9 cellular contexts compared by ENCODE assay signal in the genomic region with DNA sequence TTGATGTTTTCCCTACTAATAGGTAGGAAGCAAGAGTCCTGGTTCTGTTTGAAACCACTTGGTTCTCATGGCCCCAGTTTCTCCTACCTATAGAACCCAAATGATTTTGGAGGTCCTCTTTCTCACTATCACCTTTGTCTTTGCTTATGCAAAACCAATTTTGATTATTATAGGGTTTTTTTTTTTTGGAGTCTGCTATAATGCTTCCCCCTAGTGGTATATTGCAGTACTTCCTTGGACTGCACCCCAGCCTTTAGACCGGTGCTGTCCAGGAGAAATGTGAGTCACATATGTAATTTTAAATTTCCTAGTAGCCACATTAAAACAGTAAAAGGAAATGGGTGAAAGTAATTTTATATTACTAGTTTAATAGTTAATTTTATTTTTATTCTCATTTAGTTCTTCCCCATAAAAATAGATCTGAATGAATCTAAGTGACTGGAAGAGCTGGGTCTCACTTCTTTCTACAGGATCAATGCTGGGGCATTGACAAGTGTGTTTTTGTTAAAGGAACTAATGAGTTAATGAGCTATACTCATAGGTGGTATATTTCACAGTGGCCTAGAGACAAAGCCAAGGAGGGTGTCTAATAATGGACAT. TPM values are rescaled to one million over a fixed set of nuclear protein-coding genes. Genes with fewer than 3 reads are reported as not detected.
DNase-seq lines count a peak whose midpoint lies in the region; TF ChIP-seq lines count a peak whose summit lies in the region.
"Had no signal": no experiment of that assay in that cellular context is flagged by ENCODE, and none has a peak within 500 bp of the region (broad histone marks: within the 10 kb centered on the region; RNA-seq: fewer than 3 reads in every experiment).

No MANE protein-coding gene starts in this region.

- no peak overlapping the region for H2BK5ac ChIP-seq in mesendoderm (ENCODE audit: low read length)

- H3K27me3 ChIP-seq in PC-9 (ENCODE audit: insufficient read depth, low read depth): no peaks in the 10 kb centered on the region
- peaks cover 5% of the 10 kb centered on the region for H3K27me3 ChIP-seq in mesendoderm (ENCODE audit: insufficient read depth, low read length, poor library complexity)

- no peak overlapping the region for H2AK5ac ChIP-seq in mesendoderm (ENCODE audit: low read length)

- H3K27ac ChIP-seq in PC-9 (no peak overlapping the region), coronary artery (no peak overlapping the region), mesendoderm (ENCODE audit: low read depth, low read length) (no peak overlapping the region)
- H3K27ac ChIP-seq: BLaER1 treated with 17β-estradiol and CSF1 and Interleukin-3, amounts not matched to agents 10 nM and 100 nM had no signal

- H3K4ac ChIP-seq in mesendoderm (ENCODE audit: low read depth, low read length): no peak overlapping the region

- no CpG with 5 or more reads among the region's 1 CpG for WGBS in mesendoderm (ENCODE audit: extremely low coverage, insufficient coverage, low lambda C conversion rate)

- H3K18ac ChIP-seq in mesendoderm (ENCODE audit: low read length): no peak overlapping the region

- no TSS peak for BruUV-seq in PC-9 (replicated peaks; lab: Mats Ljungman, UMichigan)

- no peaks in the 10 kb centered on the region for H3K79me1 ChIP-seq in mesendoderm (ENCODE audit: low read length)

- H3K9me2 ChIP-seq in PC-9 (ENCODE audit: insufficient read depth): no peaks in the 10 kb centered on the region

- no peaks in the 10 kb centered on the region for H3K9me3 ChIP-seq in PC-9 (ENCODE audit: insufficient read depth, low read depth)
- H3K9me3 ChIP-seq: BLaER1 treated with 17β-estradiol and CSF1 and Interleukin-3, amounts not matched to agents 10 nM and 100 nM had no signal

- no peak overlapping the region for H3K23ac ChIP-seq in mesendoderm (ENCODE audit: low read length)

- H3K27me3 Mint-ChIP-seq in activated T-helper 2 cell treated with anti-CD3 and anti-CD28 coated beads, Interferon-gamma antibody, Interleukin-2, Interleukin-4, amounts not matched to agents 10 μg/mL and 5 μg/mL and 100 μg/mL, durations not matched to agents 14 hours and 24 hours and 36 hours (ENCODE audit: low read depth): peaks cover 11% of the 10 kb centered on the region

- no peak overlapping the region for H3K9ac ChIP-seq in mesendoderm (ENCODE audit: low read length)
- H3K9ac ChIP-seq: BLaER1 treated with 17β-estradiol and CSF1 and Interleukin-3, amounts not matched to agents 10 nM and 100 nM had no signal

- peaks cover 7% of the 10 kb centered on the region for H3K4me1 ChIP-seq in PC-9 (replicated peaks; ENCODE audit: insufficient read depth)
- peaks cover 3% of the 10 kb centered on the region for H3K4me1 ChIP-seq in mesendoderm (ENCODE audit: control insufficient read depth, low read depth, low read length)

- no peaks in the 10 kb centered on the region for H4K20me1 ChIP-seq in PC-9 (ENCODE audit: insufficient read depth)

- no peak overlapping the region for H2AFZ ChIP-seq in PC-9

- H3K4me1 Mint-ChIP-seq in activated T-helper 2 cell treated with anti-CD3 and anti-CD28 coated beads, Interferon-gamma antibody, Interleukin-2, Interleukin-4, amounts not matched to agents 10 μg/mL and 5 μg/mL and 100 μg/mL, durations not matched to agents 14 hours and 24 hours and 36 hours (ENCODE audit: low read depth): peaks cover 39% of the 10 kb centered on the region

- intact Hi-C loops in PC-9 (cut with micrococcal nuclease; ENCODE audit: unreplicated experiment): loop anchor here (1.0 to 5.0 kb wide), 7 partner anchors 46 to 586 kb away; partner anchors contain the start of genes CR1 and IL20
- intact Hi-C loops in activated T-helper 2 cell treated with anti-CD3 and anti-CD28 coated beads, Interferon-gamma antibody, Interleukin-2, Interleukin-4, amounts not matched to agents 10 μg/mL and 5 μg/mL and 100 μg/mL, durations not matched to agents 14 hours and 24 hours and 36 hours (cut with micrococcal nuclease): loop anchor here (1.0 to 5.0 kb wide), 5 partner anchors 14 to 249 kb away; partner anchors contain the start of genes IL20 and IL24

- H2BK15ac ChIP-seq in mesendoderm (replicated peaks; ENCODE audit: low read depth): no peak overlapping the region

- no peak overlapping the region for H4K5ac ChIP-seq in mesendoderm (ENCODE audit: low read length)

- CTCF ChIA-PET in PC-9 (lab: Charles Lee): interaction anchor here (0.9 to 1.2 kb wide), 4 partner anchors 48 to 184 kb away, joined by 3 to 4 read pairs (median 3); no protein-coding TSS in a partner anchor

- no peak overlapping the region for H3K27ac Mint-ChIP-seq in activated T-helper 2 cell treated with anti-CD3 and anti-CD28 coated beads, Interferon-gamma antibody, Interleukin-2, Interleukin-4, amounts not matched to agents 10 μg/mL and 5 μg/mL and 100 μg/mL, durations not matched to agents 14 hours and 24 hours and 36 hours

- no peaks in the 10 kb centered on the region for H3K36me3 ChIP-seq in PC-9 (ENCODE audit: low read depth)
- no peaks in the 10 kb centered on the region for H3K36me3 ChIP-seq in mesendoderm (ENCODE audit: control insufficient read depth, insufficient read depth, low read length)

- H2BK120ac ChIP-seq in mesendoderm (ENCODE audit: low read depth, low read length): no peak overlapping the region

- H3K4me3 Mint-ChIP-seq in activated T-helper 2 cell treated with anti-CD3 and anti-CD28 coated beads, Interferon-gamma antibody, Interleukin-2, Interleukin-4, amounts not matched to agents 10 μg/mL and 5 μg/mL and 100 μg/mL, durations not matched to agents 14 hours and 24 hours and 36 hours (ENCODE audit: low read depth): no peak overlapping the region

- TF ChIP-seq CTCF in PC-9 (conservative IDR thresholded peaks at IDR 0.05): peak; percentile 90
- peak; percentile 73 for TF ChIP-seq CTCF in coronary artery (IDR thresholded peaks at IDR 0.05)

- H3K56ac ChIP-seq in mesendoderm (ENCODE audit: low read length): no peak overlapping the region

- no peaks in the 10 kb centered on the region for H3K9me3 Mint-ChIP-seq in activated T-helper 2 cell treated with anti-CD3 and anti-CD28 coated beads, Interferon-gamma antibody, Interleukin-2, Interleukin-4, amounts not matched to agents 10 μg/mL and 5 μg/mL and 100 μg/mL, durations not matched to agents 14 hours and 24 hours and 36 hours

- no peak overlapping the region for H4K8ac ChIP-seq in mesendoderm (ENCODE audit: low read depth, low read length)

- DNase-seq in NCI-H146 (lab: John Stamatoyannopoulos, UW): peak; percentile 42
- DNase-seq in NCI-H146 treated with DMSO at 0.1 percent for 48 hours (lab: John Stamatoyannopoulos, UW; ENCODE audit: unreplicated experiment): no peak
- DNase-seq in HT1080 (ENCODE audit: low read depth): peak; percentile 83
- DNase-seq in PC-9: peak; percentile 25 to 53
- DNase-seq in coronary artery (ENCODE audit: low spot score): no peak
- peak; percentile 44 for DNase-seq in mesendoderm
- no peak for DNase-seq in NCI-H128 (lab: John Stamatoyannopoulos, UW; ENCODE audit: unreplicated experiment)
- DNase-seq in activated T-helper 2 cell treated with anti-CD3 and anti-CD28 coated beads, Interferon-gamma antibody, Interleukin-2, Interleukin-4, amounts not matched to agents 10 μg/mL and 5 μg/mL and 100 μg/mL, durations not matched to agents 14 hours and 24 hours and 36 hours (ENCODE audit: low spot score): no peak

- no peak overlapping the region for H3K4me3 ChIP-seq in PC-9
- no peak overlapping the region for H3K4me3 ChIP-seq in coronary artery
- H3K4me3 ChIP-seq in mesendoderm (ENCODE audit: low read length): no peak overlapping the region
- H3K4me3 ChIP-seq: BLaER1 treated with 17β-estradiol and CSF1 and Interleukin-3, amounts not matched to agents 10 nM and 100 nM had no signal

- POLR2A ChIA-PET in PC-9 (lab: Charles Lee; ENCODE audit: unreplicated experiment): no interaction called here

- H3F3A ChIP-seq in PC-9 (ENCODE audit: insufficient read depth, low read depth): peaks cover 21% of the 10 kb centered on the region; the same call in 1 of the 2 replicates

- H3K79me2 ChIP-seq in PC-9 (ENCODE audit: low read depth) (no peaks in the 10 kb centered on the region), mesendoderm (ENCODE audit: control insufficient read depth, insufficient read depth, low read length) (no peaks in the 10 kb centered on the region)

- H3K36me3 Mint-ChIP-seq in activated T-helper 2 cell treated with anti-CD3 and anti-CD28 coated beads, Interferon-gamma antibody, Interleukin-2, Interleukin-4, amounts not matched to agents 10 μg/mL and 5 μg/mL and 100 μg/mL, durations not matched to agents 14 hours and 24 hours and 36 hours (ENCODE audit: low read depth): peaks cover 56% of the 10 kb centered on the region

- H3K4me2 ChIP-seq in PC-9 (no peak overlapping the region), mesendoderm (ENCODE audit: low read length) (no peak overlapping the region)

RNA-seq across cellular contexts. Expression of gene FCMR, which starts 10.6 kb away (rescaled TPM):
- total RNA-seq in HT1080 (2014; rRNA removed; shearing (Covaris generic)): not detected in 2 replicates
- 1.1 and 1.2 TPM in 2 replicates for polyA plus RNA-seq in HT1080 (2015; cell fraction: cytosol; rRNA removed)
- polyA plus RNA-seq in HT1080 (2015; cell fraction: nucleus; rRNA removed): 0.07 and 0.22 TPM in 2 replicates
- total RNA-seq in PC-9 (2021): 0.63 and 1.2 TPM in 2 replicates
- polyA plus RNA-seq in mesendoderm (2013, experiment 1 of 2): 0.42 TPM
- polyA plus RNA-seq in mesendoderm (2013, experiment 2 of 2): 0.24 TPM
- total RNA-seq in activated T-helper 2 cell treated with anti-CD3 and anti-CD28 coated beads, Interferon-gamma antibody, Interleukin-2, Interleukin-4, amounts not matched to agents 10 μg/mL and 5 μg/mL and 100 μg/mL, durations not matched to agents 14 hours and 24 hours and 36 hours: 14.1 and 16.7 TPM in 2 replicates

RNA-seq across cellular contexts. Expression of gene IL24, which starts 13.9 kb away (rescaled TPM):
- 17.2 and 19.8 TPM in 2 replicates for total RNA-seq in HT1080 (2014; rRNA removed; shearing (Covaris generic))
- 12.8 and 16.7 TPM in 2 replicates for polyA plus RNA-seq in HT1080 (2015; cell fraction: cytosol; rRNA removed)
- polyA plus RNA-seq in HT1080 (2015; cell fraction: nucleus; rRNA removed): 7.0 and 11.0 TPM in 2 replicates
- not detected in 2 replicates for total RNA-seq in PC-9 (2021)
- 0.06 TPM for polyA plus RNA-seq in mesendoderm (2013, experiment 1 of 2)
- polyA plus RNA-seq in mesendoderm (2013, experiment 2 of 2): 0.07 TPM
- total RNA-seq in activated T-helper 2 cell treated with anti-CD3 and anti-CD28 coated beads, Interferon-gamma antibody, Interleukin-2, Interleukin-4, amounts not matched to agents 10 μg/mL and 5 μg/mL and 100 μg/mL, durations not matched to agents 14 hours and 24 hours and 36 hours: 3.1 and 3.4 TPM in 2 replicates

RNA-seq across cellular contexts. Expression of gene PIGR, which starts 35.1 kb away (rescaled TPM):
- total RNA-seq in HT1080 (2014; rRNA removed; shearing (Covaris generic)): 0.13 TPM in 1 of 2 replicates, not detected in the other
- 0.03 TPM in 2 replicates for polyA plus RNA-seq in HT1080 (2015; cell fraction: cytosol; rRNA removed)
- 0.05 and 0.06 TPM in 2 replicates for polyA plus RNA-seq in HT1080 (2015; cell fraction: nucleus; rRNA removed)
- 0.10 TPM in 1 of 2 replicates, not detected in the other for total RNA-seq in PC-9 (2021)
- polyA plus RNA-seq in mesendoderm (2013, experiment 1 of 2): 0.01 TPM
- polyA plus RNA-seq in mesendoderm (2013, experiment 2 of 2): 0.13 TPM
- total RNA-seq in activated T-helper 2 cell treated with anti-CD3 and anti-CD28 coated beads, Interferon-gamma antibody, Interleukin-2, Interleukin-4, amounts not matched to agents 10 μg/mL and 5 μg/mL and 100 μg/mL, durations not matched to agents 14 hours and 24 hours and 36 hours: not detected in 2 replicates

RNA-seq across cellular contexts. Expression of gene IL20, which starts 45.7 kb away (rescaled TPM):
- not detected in 2 replicates for total RNA-seq in HT1080 (2014; rRNA removed; shearing (Covaris generic))
- 0.19 TPM in 1 of 2 replicates, not detected in the other for polyA plus RNA-seq in HT1080 (2015; cell fraction: cytosol; rRNA removed)
- polyA plus RNA-seq in HT1080 (2015; cell fraction: nucleus; rRNA removed): 0.53 TPM in 1 of 2 replicates, not detected in the other
- total RNA-seq in PC-9 (2021): not detected in 2 replicates
- polyA plus RNA-seq in mesendoderm (2013, experiment 1 of 2): not detected
- polyA plus RNA-seq in mesendoderm (2013, experiment 2 of 2): not detected
- total RNA-seq in activated T-helper 2 cell treated with anti-CD3 and anti-CD28 coated beads, Interferon-gamma antibody, Interleukin-2, Interleukin-4, amounts not matched to agents 10 μg/mL and 5 μg/mL and 100 μg/mL, durations not matched to agents 14 hours and 24 hours and 36 hours: not detected in 2 replicates

RNA-seq across cellular contexts. Expression of gene FCAMR, which starts 59.1 kb away (rescaled TPM):
- not detected in 2 replicates for total RNA-seq in HT1080 (2014; rRNA removed; shearing (Covaris generic))
- not detected in 2 replicates for polyA plus RNA-seq in HT1080 (2015; cell fraction: cytosol; rRNA removed)
- not detected in 2 replicates for polyA plus RNA-seq in HT1080 (2015; cell fraction: nucleus; rRNA removed)
- total RNA-seq in PC-9 (2021): not detected in 2 replicates
- polyA plus RNA-seq in mesendoderm (2013, experiment 1 of 2): not detected
- polyA plus RNA-seq in mesendoderm (2013, experiment 2 of 2): not detected
- total RNA-seq in activated T-helper 2 cell treated with anti-CD3 and anti-CD28 coated beads, Interferon-gamma antibody, Interleukin-2, Interleukin-4, amounts not matched to agents 10 μg/mL and 5 μg/mL and 100 μg/mL, durations not matched to agents 14 hours and 24 hours and 36 hours: not detected in 2 replicates

Comparison
In these comparisons a context has a peak if more than half of its experiments do, and no peak if none do; other contexts are left out.
1. DNase-seq: peak in NCI-H146 (single experiment), HT1080 (single experiment), PC-9 (2 of 2) and mesendoderm (single experiment); none in NCI-H146 treated with DMSO at 0.1 percent for 48 hours (single experiment), coronary artery (single experiment), NCI-H128 (single experiment) and activated T-helper 2 cell treated with anti-CD3 and anti-CD28 coated beads, Interferon-gamma antibody, Interleukin-2, Interleukin-4, amounts not matched to agents 10 μg/mL and 5 μg/mL and 100 μg/mL, durations not matched to agents 14 hours and 24 hours and 36 hours (single experiment).